9 cellular contexts compared by ENCODE assay signal in genomic region chr11:77140231-77140959, GRCh38. TPM values are rescaled to one million over a fixed set of nuclear protein-coding genes. Genes with fewer than 3 reads are reported as not detected.
DNase-seq lines count a peak whose midpoint lies in the region; ATAC-seq and TF ChIP-seq lines count a peak whose summit lies in the region.
"Had no signal": no experiment of that assay in that cellular context is flagged by ENCODE, and none has a peak within 500 bp of the region (broad histone marks: within the 10 kb centered on the region; RNA-seq: fewer than 3 reads in every experiment).

No MANE protein-coding gene starts in this region.

- dilution Hi-C loops in IMR-90 (cut with HindIII; ENCODE audit: low sequenced_read_pairs, unreplicated experiment) = no loop called here

- H4K8ac ChIP-seq in IMR-90 (ENCODE audit: low read depth in 2 of 2, low read length in 2 of 2) = no peak overlapping the region

- BruUV-seq in IMR-90 (replicated peaks; lab: Mats Ljungman, UMichigan) = no TSS peak

- TF ChIP-seq CTCF in 22Rv1 (IDR thresholded peaks at IDR 0.05) (no peak), IMR-90 (conservative IDR thresholded peaks at IDR 0.05; ENCODE audit: low read depth, low read length) (no peak), liver (IDR thresholded peaks at IDR 0.05; ENCODE audit: low read depth, low read length, missing input control) (no peak)

- peak; percentile 47 for DNase-seq in IMR-90
- peak; percentile 66 for DNase-seq in ecto neural progenitor cell (ENCODE audit: low spot score)
- no peak for DNase-seq in activated CD4-positive, alpha-beta memory T cell treated with anti-CD3 and anti-CD28 coated beads, Interleukin-2, amount 10 ng/mL, durations not matched to agents 7 days and 5 days
- DNase-seq in dedifferentiated amniotic fluid mesenchymal stem cell (ENCODE audit: extremely low spot score) = no peak

- no peaks in the 10 kb centered on the region for H3K9me1 ChIP-seq in IMR-90 (ENCODE audit: insufficient read depth, low read length)

- no peak overlapping the region for H2BK15ac ChIP-seq in IMR-90 (ENCODE audit: low read depth, low read length)

- no peak overlapping the region for H3K23ac ChIP-seq in IMR-90 (ENCODE audit: low read depth, low read length)

- no peak for TF ChIP-seq POLR2A in IMR-90 (IDR thresholded peaks at IDR 0.05; ENCODE audit: low read depth, low read length)

- no peak overlapping the region for H2AK5ac ChIP-seq in IMR-90 (ENCODE audit: low read depth, low read length)

- peak overlapping the region; percentile 70 for H2AFZ ChIP-seq in IMR-90 (replicated peaks; ENCODE audit: low read length, poor library complexity)

- no peak for TF ChIP-seq RAD21 in IMR-90 (IDR thresholded peaks at IDR 0.05; ENCODE audit: low read length)
- no peak for TF ChIP-seq RAD21 in liver (IDR thresholded peaks at IDR 0.05)

- 100% methylated on average over 1 of the region's 8 CpGs; no CpG with 5 or more reads in 1 of the 2 experiments for WGBS in IMR-90 (ENCODE audit: extremely low coverage in 2 of 2, insufficient read length in 1 of 2), 2 experiments
- WGBS in liver = 76% methylated on average over 8 of the region's 8 CpGs

- no peak overlapping the region for H3K56ac ChIP-seq in IMR-90 (ENCODE audit: extremely low read depth, insufficient read depth, low read length)

- H2BK120ac ChIP-seq in IMR-90 (ENCODE audit: low read depth, low read length) = no peak overlapping the region

- H2AK9ac ChIP-seq in IMR-90 (replicated peaks; ENCODE audit: low read depth, low read length, poor library complexity) = peak overlapping the region; percentile 9

- H4K20me1 ChIP-seq in IMR-90 (ENCODE audit: insufficient read depth, low read length) = no peaks in the 10 kb centered on the region

- H4K91ac ChIP-seq in IMR-90 (ENCODE audit: insufficient read depth, low read depth, low read length) = no peak overlapping the region

- peaks cover 28% of the 10 kb centered on the region for H3K4me1 Mint-ChIP-seq in activated CD4-positive, alpha-beta memory T cell treated with anti-CD3 and anti-CD28 coated beads, Interleukin-2, amount 10 ng/mL, durations not matched to agents 7 days and 5 days

- H3K4ac ChIP-seq in IMR-90 (ENCODE audit: low read depth, low read length) = no peak overlapping the region

- no peak overlapping the region for H3K4me3 Mint-ChIP-seq in activated CD4-positive, alpha-beta memory T cell treated with anti-CD3 and anti-CD28 coated beads, Interleukin-2, amount 10 ng/mL, durations not matched to agents 7 days and 5 days

- H3K79me1 ChIP-seq in IMR-90 (ENCODE audit: low read depth in 1 of 2, low read length in 2 of 2) = no peaks in the 10 kb centered on the region

- peak; percentile 50 for ATAC-seq in IMR-90 (ENCODE audit: low read depth)
- no peak for ATAC-seq in GM18870 (IDR thresholded peaks at IDR 0.05; ENCODE audit: unreplicated experiment)
- no peak for ATAC-seq in HG03378 (IDR thresholded peaks at IDR 0.05; ENCODE audit: unreplicated experiment)

- H3K36me3 Mint-ChIP-seq in activated CD4-positive, alpha-beta memory T cell treated with anti-CD3 and anti-CD28 coated beads, Interleukin-2, amount 10 ng/mL, durations not matched to agents 7 days and 5 days (ENCODE audit: low read depth) = no peaks in the 10 kb centered on the region

- no peaks in the 10 kb centered on the region for H3K4me1 ChIP-seq in IMR-90 (ENCODE audit: control insufficient read depth, insufficient read depth, low read length)
- peaks cover 16 to 43% (median 26%) of the 10 kb centered on the region in 4 donors for H3K4me1 ChIP-seq in liver (ENCODE audit: control insufficient read depth in 4 of 4, insufficient read depth in 4 of 4, low read length in 3 of 4)

- H3K9ac ChIP-seq in IMR-90 (ENCODE audit: low read depth, low read length) = no peak overlapping the region
- no peak overlapping the region for H3K9ac ChIP-seq in liver (ENCODE audit: low read depth in 1 of 2, low read length in 2 of 2)

- no peak overlapping the region for H2BK20ac ChIP-seq in IMR-90 (ENCODE audit: low read depth, low read length)

- no peaks in the 10 kb centered on the region for H3K36me3 ChIP-seq in IMR-90 (ENCODE audit: control insufficient read depth, insufficient read depth, low read length)
- no peaks in the 10 kb centered on the region for H3K36me3 ChIP-seq in liver (ENCODE audit: control insufficient read depth in 4 of 4, insufficient read depth in 3 of 4, low read depth in 1 of 4, low read length in 3 of 4)

- no peak overlapping the region for H3K4me3 ChIP-seq in IMR-90 (ENCODE audit: insufficient read depth, low read depth, low read length)
- H3K4me3 ChIP-seq in liver (ENCODE audit: low read depth in 1 of 3, low read length in 3 of 3) = no peak overlapping the region

- H3K27ac ChIP-seq in 22Rv1 = peak overlapping the region; percentile 13; the same call in 1 of the 2 replicates
- no peak overlapping the region for H3K27ac ChIP-seq in IMR-90 (ENCODE audit: insufficient read depth, low read length)
- H3K27ac ChIP-seq in liver (ENCODE audit: low read depth in 1 of 2, low read length in 2 of 2) = no peak overlapping the region

- CTCF ChIA-PET in IMR-90 (lab: Yijun Ruan, JAX) = interaction anchor here (1.0 kb wide), 2 partner anchors 13 to 48 kb away, joined by 3 to 4 read pairs; no protein-coding TSS in a partner anchor
- CTCF ChIA-PET in activated CD4-positive, alpha-beta memory T cell treated with anti-CD3 and anti-CD28 coated beads, Interleukin-2, amount 10 ng/mL, durations not matched to agents 7 days and 5 days (lab: Charles Lee) = interaction anchor here (1.3 to 3.1 kb wide), 2 partner anchors 13 kb away, joined by 6 to 14 read pairs; partner anchors contain the start of gene MYO7A

- no peak overlapping the region for H3K27ac Mint-ChIP-seq in activated CD4-positive, alpha-beta memory T cell treated with anti-CD3 and anti-CD28 coated beads, Interleukin-2, amount 10 ng/mL, durations not matched to agents 7 days and 5 days

- H3K4me2 ChIP-seq in IMR-90 (ENCODE audit: low read depth, low read length) = no peak overlapping the region

- H3K27me3 ChIP-seq in IMR-90 (ENCODE audit: control insufficient read depth, insufficient read depth, low read length) (peaks cover 12% of the 10 kb centered on the region), liver (ENCODE audit: control insufficient read depth in 4 of 4, insufficient read depth in 4 of 4, low read length in 3 of 4) (no peaks in the 10 kb centered on the region)

- POLR2A ChIA-PET in IMR-90 (lab: Charles Lee; ENCODE audit: unreplicated experiment) = interaction anchor here (0.6 kb wide), 1 partner anchor 11 kb away, joined by 3 read pairs; no protein-coding TSS in a partner anchor
- POLR2A ChIA-PET in activated CD4-positive, alpha-beta memory T cell treated with anti-CD3 and anti-CD28 coated beads, Interleukin-2, amount 10 ng/mL, durations not matched to agents 7 days and 5 days (lab: Charles Lee) = interaction anchor here (1.1 kb wide), 1 partner anchor 10 kb away, joined by 4 read pairs; no protein-coding TSS in a partner anchor

- in situ Hi-C loops in IMR-90 (cut with MboI; ENCODE audit: low sequenced_read_pairs) = no loop called here

- H3K27me3 Mint-ChIP-seq in activated CD4-positive, alpha-beta memory T cell treated with anti-CD3 and anti-CD28 coated beads, Interleukin-2, amount 10 ng/mL, durations not matched to agents 7 days and 5 days = peaks cover 24% of the 10 kb centered on the region

- H2BK5ac ChIP-seq in IMR-90 (ENCODE audit: low read depth, low read length, poor library complexity, severe bottlenecking) = no peak overlapping the region

- intact Hi-C loops in IMR-90 (cut with micrococcal nuclease) = no loop called here

- H3K18ac ChIP-seq in IMR-90 (ENCODE audit: low read depth, low read length) = no peak overlapping the region

- H3K9me3 ChIP-seq in IMR-90 (ENCODE audit: control insufficient read depth, insufficient read depth, low read length) = no peaks in the 10 kb centered on the region
- no peaks in the 10 kb centered on the region for H3K9me3 ChIP-seq in liver (ENCODE audit: control insufficient read depth in 4 of 4, low read length in 3 of 4)

- H3K9me3 Mint-ChIP-seq in activated CD4-positive, alpha-beta memory T cell treated with anti-CD3 and anti-CD28 coated beads, Interleukin-2, amount 10 ng/mL, durations not matched to agents 7 days and 5 days = no peaks in the 10 kb centered on the region

- H3K14ac ChIP-seq in IMR-90 (replicated peaks; ENCODE audit: low read depth, low read length) = 0 out of 2 replicates have a peak overlapping the region, but pooled peaks have one; percentile 11

- H4K5ac ChIP-seq in IMR-90 (ENCODE audit: low read depth, low read length) = no peak overlapping the region

TF ChIP-seq in IMR-90, 13 proteins besides CTCF, POLR2A, EP300 and RAD21 (continues in another document):
- TF ChIP-seq BHLHE40 (IDR thresholded peaks at IDR 0.05; ENCODE audit: low read depth, low read length) = no peak
- no peak for TF ChIP-seq SMC3 (IDR thresholded peaks at IDR 0.05; ENCODE audit: low read depth, low read length)
- TF ChIP-seq RCOR1 (IDR thresholded peaks at IDR 0.05; ENCODE audit: insufficient replicate concordance, low read length) = no peak

TF ChIP-seq in liver, 16 proteins besides CTCF, POLR2A, EP300 and RAD21:
- TF ChIP-seq, protein P1, sequence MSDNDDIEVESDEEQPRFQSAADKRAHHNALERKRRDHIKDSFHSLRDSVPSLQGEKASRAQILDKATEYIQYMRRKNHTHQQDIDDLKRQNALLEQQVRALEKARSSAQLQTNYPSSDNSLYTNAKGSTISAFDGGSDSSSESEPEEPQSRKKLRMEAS (IDR thresholded peaks at IDR 0.05) = no peak
- peak; percentile 80 for TF ChIP-seq NR2F2 (IDR thresholded peaks at IDR 0.05)
TF ChIP-seq in liver: peak in this region for 1.

RNA-seq across cellular contexts. Expression of gene MYO7A, which starts 12.3 kb away (rescaled TPM):
- total RNA-seq in IMR-90 (2012; rRNA removed) = under 0.01 TPM in 1 of 2 replicates, not detected in the other
- 0.01 and 0.02 TPM in 2 replicates for polyA plus RNA-seq in IMR-90 (2012; rRNA removed)
- polyA plus RNA-seq in IMR-90 (2012; cell fraction: cytosol; rRNA removed) = 0.02 and 0.05 TPM in 2 replicates
- 0.23 and 0.24 TPM in 2 replicates for polyA plus RNA-seq in IMR-90 (2012; cell fraction: nucleus; rRNA removed; ENCODE audit: low replicate concordance)
- total RNA-seq in liver = 10 to 100 TPM in 1 of 2 donors, 1 to 10 TPM in 1; 7.3 to 33.6 TPM
- polyA plus RNA-seq in liver = 10 to 100 TPM in 1 of 2 donors, 1 to 10 TPM in 1; 8.3 to 14.3 TPM
- under 1 TPM; 0.35 to 0.50 TPM for total RNA-seq in activated CD4-positive, alpha-beta memory T cell treated with anti-CD3 and anti-CD28 coated beads, Interleukin-2, amount 10 ng/mL, durations not matched to agents 7 days and 5 days
- polyA plus RNA-seq: AG04450 had no signal

RNA-seq across cellular contexts. Expression of gene OMP, which starts 37.8 kb away (rescaled TPM):
- total RNA-seq in IMR-90 (2012; rRNA removed) = not detected in 2 replicates
- polyA plus RNA-seq in IMR-90 (2012; rRNA removed) = 0.27 and 0.46 TPM in 2 replicates
- polyA plus RNA-seq in IMR-90 (2012; cell fraction: cytosol; rRNA removed) = 0.19 TPM in 1 of 2 replicates, not detected in the other
- polyA plus RNA-seq in IMR-90 (2012; cell fraction: nucleus; rRNA removed; ENCODE audit: low replicate concordance) = 0.71 and 1.6 TPM in 2 replicates
- total RNA-seq in liver = under 1 TPM; 0.65 to 0.75 TPM
- polyA plus RNA-seq in liver = under 1 TPM in 1 of 2 donors, not detected in 1; 0.24 TPM
- total RNA-seq in activated CD4-positive, alpha-beta memory T cell treated with anti-CD3 and anti-CD28 coated beads, Interleukin-2, amount 10 ng/mL, durations not matched to agents 7 days and 5 days = not detected
- polyA plus RNA-seq: AG04450 had no signal

Comparison
In these comparisons a context has a peak if more than half of its experiments do, and no peak if none do; other contexts are left out.
1. DNase-seq: peak in IMR-90 (single experiment) and ecto neural progenitor cell (single experiment); none in activated CD4-positive, alpha-beta memory T cell treated with anti-CD3 and anti-CD28 coated beads, Interleukin-2, amount 10 ng/mL, durations not matched to agents 7 days and 5 days (single experiment) and dedifferentiated amniotic fluid mesenchymal stem cell (single experiment).